ENCODE assay signal across 21 cellular contexts in the genomic region with DNA sequence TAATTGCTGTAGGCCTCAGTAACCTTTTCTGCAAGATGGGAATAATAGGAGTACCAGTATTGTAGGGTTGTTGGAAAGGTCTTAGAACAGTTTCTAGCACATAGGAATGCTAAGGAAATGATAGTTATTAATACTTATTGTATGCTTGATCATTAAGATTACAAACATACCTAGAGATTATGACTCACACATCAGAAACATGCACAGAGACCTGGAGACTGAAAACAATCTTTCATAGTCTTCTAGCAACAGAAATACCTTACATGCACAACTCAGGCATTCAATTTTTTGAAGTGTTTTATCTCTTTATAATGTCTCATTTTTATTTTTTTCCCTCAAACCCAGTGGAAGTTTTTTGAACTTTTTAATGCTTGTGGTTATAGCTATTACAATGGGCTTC.
DNase-seq lines count a peak whose midpoint lies in the region; ATAC-seq, FAIRE-seq and TF ChIP-seq lines count a peak whose summit lies in the region.
"Had no signal": no experiment of that assay in that cellular context is flagged by ENCODE, and none has a peak within 500 bp of the region (broad histone marks: within the 10 kb centered on the region; RNA-seq: fewer than 3 reads in every experiment).

No MANE protein-coding gene starts in this region.

- H4K20me1 ChIP-seq in astrocyte (ENCODE audit: insufficient read depth, low read length), result no peaks in the 10 kb centered on the region

- H3K36me3 Mint-ChIP-seq in MCF 10A (ENCODE audit: insufficient read depth, unreplicated experiment) (no peaks in the 10 kb centered on the region), astrocyte (ENCODE audit: low read depth, unreplicated experiment) (no peaks in the 10 kb centered on the region)

- H3K36me3 ChIP-seq in breast epithelium (no peaks in the 10 kb centered on the region), astrocyte (ENCODE audit: insufficient read depth, low read length) (no peaks in the 10 kb centered on the region), heart right ventricle (no peaks in the 10 kb centered on the region)
- H3K36me3 ChIP-seq: Peyer's patch had no signal

- H3K4me1 ChIP-seq in breast epithelium (no peaks in the 10 kb centered on the region), astrocyte (ENCODE audit: insufficient read depth, low read length) (peaks cover 14% of the 10 kb centered on the region), foreskin keratinocyte (peaks cover 21% of the 10 kb centered on the region), heart right ventricle (peaks cover 0 to 6% (median 0%) of the 10 kb centered on the region in 9 donors)
- H3K4me1 ChIP-seq: Caco-2, Peyer's patch had no signal

- POLR2A ChIA-PET in MCF 10A (lab: Yijun Ruan, JAX), result no interaction called here

- FAIRE-seq in astrocyte (lab: Jason Lieb, UNC), result no peak
- FAIRE-seq: GM12878, K562 had no signal

- DNase-seq in MCF 10A (ENCODE audit: unreplicated experiment) (peak; percentile 1), breast epithelium (ENCODE audit: low spot score in 2 of 2) (no peak), astrocyte (ENCODE audit: low read depth) (peak; percentile 63), foreskin keratinocyte (peak; percentile 16 to 57), NCI-H1417 treated with DMSO at 0.1 percent for 48 hours (lab: John Stamatoyannopoulos, UW) (no peak), NCI-H69 (lab: John Stamatoyannopoulos, UW) (no peak), heart right ventricle (no peak), hypothalamus (lab: John Stamatoyannopoulos, UW) (no peak)
- DNase-seq: Caco-2, DMS153, H9, NCI-H1930, NCI-H446, NCI-H526 treated with DMSO at 0.1 percent for 48 hours, Peyer's patch, SHP77 had no signal

- no peaks in the 10 kb centered on the region for H3K79me2 ChIP-seq in astrocyte (ENCODE audit: insufficient read depth, low read length)

- H3K4me1 Mint-ChIP-seq in MCF 10A (ENCODE audit: insufficient read depth, unreplicated experiment) (no peaks in the 10 kb centered on the region), astrocyte (ENCODE audit: low read depth, unreplicated experiment) (no peaks in the 10 kb centered on the region)
- H3K4me1 Mint-ChIP-seq: B cell had no signal

- H3K27me3 Mint-ChIP-seq in MCF 10A (ENCODE audit: insufficient read depth, unreplicated experiment), result no peaks in the 10 kb centered on the region
- H3K27me3 Mint-ChIP-seq in astrocyte (ENCODE audit: low read depth, unreplicated experiment), result peaks cover 2% of the 10 kb centered on the region

- ATAC-seq in foreskin keratinocyte (peak; percentile 87), heart right ventricle (no peak)
- ATAC-seq: GM12878, K562 had no signal

- H2AFZ ChIP-seq in astrocyte (ENCODE audit: low read depth, low read length), result no peak overlapping the region

- H3K4me3 ChIP-seq in breast epithelium (no peak overlapping the region), astrocyte (ENCODE audit: insufficient read depth, low read depth, low read length) (no peak overlapping the region), heart right ventricle (no peak overlapping the region)
- H3K4me3 ChIP-seq: GM12878, K562, Peyer's patch, SK-N-MC had no signal

- H3K9me3 Mint-ChIP-seq in MCF 10A (ENCODE audit: unreplicated experiment) (no peaks in the 10 kb centered on the region), astrocyte (ENCODE audit: unreplicated experiment) (peaks cover 6% of the 10 kb centered on the region)

- H3K27me3 ChIP-seq in breast epithelium (no peaks in the 10 kb centered on the region), astrocyte (ENCODE audit: insufficient read depth, low read length) (no peaks in the 10 kb centered on the region), foreskin keratinocyte (no peaks in the 10 kb centered on the region), heart right ventricle (no peaks in the 10 kb centered on the region)
- H3K27me3 ChIP-seq: Peyer's patch had no signal

- no TSS peak for BruUV-seq in MCF 10A (replicated peaks; lab: Mats Ljungman, UMichigan)

- TF ChIP-seq CTCF in MCF 10A (IDR thresholded peaks at IDR 0.05; ENCODE audit: unreplicated experiment), result no peak
- TF ChIP-seq CTCF in breast epithelium (IDR thresholded peaks at IDR 0.05), result no peak
- TF ChIP-seq CTCF in astrocyte (IDR thresholded peaks at IDR 0.05; ENCODE audit: insufficient read depth, low read depth, low read length), result no peak
- no peak for TF ChIP-seq CTCF in foreskin keratinocyte (conservative IDR thresholded peaks at IDR 0.05)
- no peak for TF ChIP-seq CTCF in heart right ventricle (IDR thresholded peaks at IDR 0.05)

- H3K4me2 ChIP-seq in astrocyte (ENCODE audit: low read length), result no peak overlapping the region

- no peak overlapping the region for H3K9ac ChIP-seq in astrocyte (ENCODE audit: low read length)

- H3K27ac Mint-ChIP-seq in MCF 10A (ENCODE audit: low read depth, unreplicated experiment) (no peak overlapping the region), astrocyte (ENCODE audit: unreplicated experiment) (no peak overlapping the region)
- H3K27ac Mint-ChIP-seq: B cell, H9 had no signal

- CTCF ChIA-PET in MCF 10A (lab: Yijun Ruan, JAX), result interaction anchor here (0.7 kb wide), 1 partner anchor 442 kb away, joined by 3 read pairs; no protein-coding TSS in a partner anchor

- no peak overlapping the region for H3K27ac ChIP-seq in breast epithelium
- no peak overlapping the region for H3K27ac ChIP-seq in astrocyte (ENCODE audit: low read depth, low read length)
- no peak overlapping the region for H3K27ac ChIP-seq in foreskin keratinocyte
- H3K27ac ChIP-seq in heart right ventricle, result no peak overlapping the region
- H3K27ac ChIP-seq: 22Rv1, Peyer's patch, SK-N-MC had no signal

- H3K4me3 Mint-ChIP-seq in MCF 10A (ENCODE audit: unreplicated experiment) (no peak overlapping the region), astrocyte (ENCODE audit: unreplicated experiment) (no peak overlapping the region)
- H3K4me3 Mint-ChIP-seq: B cell, H9 had no signal

- intact Hi-C loops in MCF 10A (cut with micrococcal nuclease) (no loop called here), breast epithelium (cut with DNase I; ENCODE audit: low total_unique reads) (no loop called here), heart right ventricle (cut with DNase I) (no loop called here)

- no peak for TF ChIP-seq POLR2A in breast epithelium (IDR thresholded peaks at IDR 0.05)

- no peaks in the 10 kb centered on the region for H3K9me3 ChIP-seq in breast epithelium
- H3K9me3 ChIP-seq in astrocyte (ENCODE audit: insufficient read depth, low read depth, low read length), result peaks cover 3% of the 10 kb centered on the region
- peaks cover 0 to 14% (median under 1%) of the 10 kb centered on the region in 11 donors for H3K9me3 ChIP-seq in heart right ventricle
- H3K9me3 ChIP-seq: Caco-2, Peyer's patch had no signal

Comparison
In these comparisons a context has a peak if more than half of its experiments do, and no peak if none do; other contexts are left out.
1. DNase-seq: peak in MCF 10A (single experiment), astrocyte (single experiment) and foreskin keratinocyte (2 of 2); none in breast epithelium (0 of 2), NCI-H1417 treated with DMSO at 0.1 percent for 48 hours (single experiment), NCI-H69 (single experiment), heart right ventricle (0 of 2) and hypothalamus (0 of 51).